In genomic region chr2:225416616-225417367, GRCh38 we compare ENCODE assay signal across 30 cellular contexts. TPM values are rescaled to one million over a fixed set of nuclear protein-coding genes. Genes with fewer than 3 reads are reported as not detected.
"Had no signal": no experiment of that assay in that cellular context is flagged by ENCODE, and none has a peak within 500 bp of the region (broad histone marks: within the 10 kb centered on the region; RNA-seq: fewer than 3 reads in every experiment).

No MANE protein-coding gene starts in this region.

- ATAC-seq: effector memory CD8-positive, alpha-beta T cell; esophagus mucosa; gastrocnemius medialis; heart right ventricle; left cardiac atrium; left lung; left ventricle myocardium superior; lower lobe of right lung; mucosa of descending colon had no signal

- H3K9me3 ChIP-seq: colonic mucosa, esophagus squamous epithelium, gastrocnemius medialis, heart right ventricle, left lung, lower lobe of right lung, mucosa of descending colon had no signal

- H3K36me3 Mint-ChIP-seq: mesothelial cell of epicardium had no signal

- H3K4me1 ChIP-seq: colonic mucosa, esophagus squamous epithelium, gastrocnemius medialis, heart right ventricle, left lung, lower lobe of right lung had no signal

- H3K27me3 Mint-ChIP-seq: dendritic cell treated with granulocyte-macrophage colony-stimulating factor and Interleukin-4, amounts not matched to agents 40 ng/mL and 50 ng/mL, for 4 days had no signal

- H3K4me3 ChIP-seq: colonic mucosa, esophagus squamous epithelium, gastrocnemius medialis, heart right ventricle, left lung, lower lobe of right lung, mucosa of descending colon had no signal

- H3K27me3 ChIP-seq: colonic mucosa, esophagus squamous epithelium, gastrocnemius medialis, heart right ventricle, left lung had no signal

- H3K9me3 Mint-ChIP-seq: dendritic cell treated with granulocyte-macrophage colony-stimulating factor and Interleukin-4, amounts not matched to agents 40 ng/mL and 50 ng/mL, for 4 days; effector memory CD8-positive, alpha-beta T cell; endodermal cell; mesothelial cell of epicardium had no signal

- DNase-seq: colonic mucosa; cortex of kidney; effector CD8-positive, alpha-beta T cell; effector memory CD8-positive, alpha-beta T cell; endodermal cell; erythroblast; esophagus squamous epithelium; foreskin fibroblast; foreskin melanocyte; gastrocnemius medialis; glutamatergic neuron; head of caudate nucleus; heart right ventricle; hippocampal formation; left cardiac atrium; left lung; left ventricle myocardium superior; lower lobe of right lung; mesenchymal stem cell; mucosa of descending colon had no signal

- H3K27ac ChIP-seq: colonic mucosa, epithelial cell of prostate, esophagus squamous epithelium, gastrocnemius medialis, heart right ventricle, left lung, lower lobe of right lung had no signal

- H3K27ac Mint-ChIP-seq: dendritic cell treated with granulocyte-macrophage colony-stimulating factor and Interleukin-4, amounts not matched to agents 40 ng/mL and 50 ng/mL, for 4 days; effector memory CD8-positive, alpha-beta T cell; endodermal cell; mesothelial cell of epicardium had no signal

- H3K4me3 Mint-ChIP-seq: dendritic cell treated with granulocyte-macrophage colony-stimulating factor and Interleukin-4, amounts not matched to agents 40 ng/mL and 50 ng/mL, for 4 days; effector memory CD8-positive, alpha-beta T cell; endodermal cell; mesothelial cell of epicardium had no signal

- H3K36me3 ChIP-seq: colonic mucosa, esophagus squamous epithelium, gastrocnemius medialis, heart right ventricle, left lung, lower lobe of right lung had no signal

- H3K4me1 Mint-ChIP-seq: endodermal cell had no signal

RNA-seq across cellular contexts. Expression of gene NYAP2, which starts 17.3 kb away (rescaled TPM):
- total RNA-seq: dermis microvascular lymphatic vessel endothelial cell, endodermal cell, glomerular endothelial cell, kidney epithelial cell, left cardiac atrium, left ventricle myocardium superior, lower leg skin, lung microvascular endothelial cell, mesenteric fat pad, mesothelial cell of epicardium had no signal
